Comparison of ENCODE assay signal across 24 cellular contexts in genomic region chr14:39083127-39083526, GRCh38. TPM values are rescaled to one million over a fixed set of nuclear protein-coding genes. Genes with fewer than 3 reads are reported as not detected.
DNase-seq lines count a peak whose midpoint lies in the region; ATAC-seq, FAIRE-seq and TF ChIP-seq lines count a peak whose summit lies in the region.
"Had no signal": no experiment of that assay in that cellular context is flagged by ENCODE, and none has a peak within 500 bp of the region (broad histone marks: within the 10 kb centered on the region; RNA-seq: fewer than 3 reads in every experiment).

No MANE protein-coding gene starts in this region.

- BruUV-seq in HepG2 (replicated peaks; lab: Mats Ljungman, UMichigan) = no TSS peak

- H3K4me2 ChIP-seq in HepG2 (ENCODE audit: low read depth, low read length) = no peak overlapping the region
- H3K4me2 ChIP-seq: BLaER1 had no signal

- H3K27ac Mint-ChIP-seq in activated CD4-positive, alpha-beta memory T cell treated with anti-CD3 and anti-CD28 coated beads for 36 hours = peak overlapping the region; percentile 44
- no peak overlapping the region for H3K27ac Mint-ChIP-seq in activated CD4-positive, alpha-beta memory T cell treated with anti-CD3 and anti-CD28 coated beads, Interleukin-2, amount 10 ng/mL, durations not matched to agents 7 days and 5 days
- peak overlapping the region; percentile 6 for H3K27ac Mint-ChIP-seq in endodermal cell
- H3K27ac Mint-ChIP-seq: B cell had no signal

- H3K27me3 Mint-ChIP-seq in activated CD4-positive, alpha-beta memory T cell treated with anti-CD3 and anti-CD28 coated beads for 36 hours = no peaks in the 10 kb centered on the region
- H3K27me3 Mint-ChIP-seq in activated CD4-positive, alpha-beta memory T cell treated with anti-CD3 and anti-CD28 coated beads, Interleukin-2, amount 10 ng/mL, durations not matched to agents 7 days and 5 days = no peaks in the 10 kb centered on the region
- H3K27me3 Mint-ChIP-seq in endodermal cell (ENCODE audit: insufficient read depth) = no peaks in the 10 kb centered on the region
- H3K27me3 Mint-ChIP-seq: B cell; CD4-positive, CD25-positive, alpha-beta regulatory T cell had no signal

- ATAC-seq in HepG2 (peak; percentile 6; the same call in 1 of the 3 replicates), right lobe of liver (no peak), HG02610 (IDR thresholded peaks at IDR 0.05; ENCODE audit: unreplicated experiment) (no peak)
- no peak for ATAC-seq in activated CD4-positive, CD25-positive, alpha-beta regulatory T cell treated with anti-CD3 and anti-CD28 coated beads, Interleukin-2, amount 50 U/mL, for 24 hours

- H3K27me3 ChIP-seq in HepG2 (ENCODE audit: control insufficient read depth in 1 of 2, insufficient read depth in 2 of 2, low read length in 2 of 2) (no peaks in the 10 kb centered on the region), right lobe of liver (no peaks in the 10 kb centered on the region), endodermal cell (ENCODE audit: control insufficient read depth, insufficient read depth, low read length, poor library complexity, severe bottlenecking) (no peaks in the 10 kb centered on the region), esophagus muscularis mucosa (no peaks in the 10 kb centered on the region)
- H3K27me3 ChIP-seq: BLaER1 had no signal

- no peak overlapping the region for H3K9ac ChIP-seq in HepG2 (ENCODE audit: insufficient read depth, low read depth, low read length)
- no peak overlapping the region for H3K9ac ChIP-seq in endodermal cell (ENCODE audit: extremely low read depth, low read length, poor library complexity, severe bottlenecking)
- H3K9ac ChIP-seq: BLaER1, GM23248 had no signal

- TF ChIP-seq EP300 in HepG2 (IDR thresholded peaks at IDR 0.05; ENCODE audit: low read depth in 2 of 2, low read length in 2 of 2) = no peak
- no peak for TF ChIP-seq EP300 in HepG2 (CRISPR knock-in tag; IDR thresholded peaks at IDR 0.05; ENCODE audit: borderline replicate concordance)
- TF ChIP-seq EP300 in esophagus muscularis mucosa (IDR thresholded peaks at IDR 0.05) = no peak

- no peak overlapping the region for H3K4me3 Mint-ChIP-seq in activated CD4-positive, alpha-beta memory T cell treated with anti-CD3 and anti-CD28 coated beads for 36 hours
- no peak overlapping the region for H3K4me3 Mint-ChIP-seq in activated CD4-positive, alpha-beta memory T cell treated with anti-CD3 and anti-CD28 coated beads, Interleukin-2, amount 10 ng/mL, durations not matched to agents 7 days and 5 days
- no peak overlapping the region for H3K4me3 Mint-ChIP-seq in endodermal cell
- H3K4me3 Mint-ChIP-seq: B cell; CD4-positive, CD25-positive, alpha-beta regulatory T cell had no signal

- H3K4me3 ChIP-seq in HepG2 (replicated peaks in 1 of 3; ENCODE audit: insufficient read depth in 1 of 3, low read depth in 2 of 3, low read length in 3 of 3) (no peak overlapping the region), right lobe of liver (no peak overlapping the region), endodermal cell (ENCODE audit: low read length) (peak overlapping the region; percentile 41), esophagus muscularis mucosa (no peak overlapping the region)
- H3K4me3 ChIP-seq: BLaER1, GM23248 had no signal

- no peak for TF ChIP-seq POLR2A in HepG2 (IDR thresholded peaks at IDR 0.05; ENCODE audit: insufficient read depth in 1 of 2, low read depth in 2 of 2, low read length in 2 of 2)
- no peak for TF ChIP-seq POLR2A in right lobe of liver (IDR thresholded peaks at IDR 0.05)
- no peak for TF ChIP-seq POLR2A in esophagus muscularis mucosa (IDR thresholded peaks at IDR 0.05; ENCODE audit: low read depth)

- FAIRE-seq in HepG2 (lab: Jason Lieb, UNC) = no peak
- FAIRE-seq: A204.1, G401.6, GM12892, GM19239, H1 had no signal

- CTCF ChIA-PET in activated CD4-positive, alpha-beta memory T cell treated with anti-CD3 and anti-CD28 coated beads for 36 hours (lab: Charles Lee) = no interaction called here
- CTCF ChIA-PET in activated CD4-positive, alpha-beta memory T cell treated with anti-CD3 and anti-CD28 coated beads, Interleukin-2, amount 10 ng/mL, durations not matched to agents 7 days and 5 days (lab: Charles Lee) = no interaction called here
- CTCF ChIA-PET in HepG2 (lab: Yijun Ruan, JAX; ENCODE audit: low intra/inter-chr PET ratio, low total read pairs) = no interaction called here

- H2AFZ ChIP-seq in HepG2 (ENCODE audit: low read length) = no peak overlapping the region
- H2AFZ ChIP-seq: GM23248 had no signal

- peaks cover 11% of the 10 kb centered on the region for H3K4me1 Mint-ChIP-seq in activated CD4-positive, alpha-beta memory T cell treated with anti-CD3 and anti-CD28 coated beads for 36 hours (ENCODE audit: low read depth)
- H3K4me1 Mint-ChIP-seq in activated CD4-positive, alpha-beta memory T cell treated with anti-CD3 and anti-CD28 coated beads, Interleukin-2, amount 10 ng/mL, durations not matched to agents 7 days and 5 days = peaks cover 5% of the 10 kb centered on the region
- peaks cover 4% of the 10 kb centered on the region for H3K4me1 Mint-ChIP-seq in endodermal cell
- H3K4me1 Mint-ChIP-seq: B cell had no signal

- no peak for TF ChIP-seq CTCF in HepG2 (CRISPR knock-in tag; IDR thresholded peaks at IDR 0.05)
- no peak for TF ChIP-seq CTCF in right lobe of liver (IDR thresholded peaks at IDR 0.05)
- no peak for TF ChIP-seq CTCF in endodermal cell (conservative IDR thresholded peaks at IDR 0.05)
- no peak for TF ChIP-seq CTCF in esophagus muscularis mucosa (IDR thresholded peaks at IDR 0.05)

- no peak for TF ChIP-seq RAD21 in HepG2 (CRISPR knock-in tag; IDR thresholded peaks at IDR 0.05)

- no peaks in the 10 kb centered on the region for H3K4me1 ChIP-seq in HepG2 (ENCODE audit: insufficient read depth, low read length)
- H3K4me1 ChIP-seq in right lobe of liver = no peaks in the 10 kb centered on the region
- no peaks in the 10 kb centered on the region for H3K4me1 ChIP-seq in endodermal cell (ENCODE audit: control insufficient read depth, insufficient read depth, low read length)
- no peaks in the 10 kb centered on the region for H3K4me1 ChIP-seq in esophagus muscularis mucosa
- H3K4me1 ChIP-seq: BLaER1, Caco-2 had no signal

- in situ Hi-C loops in HepG2 (cut with HindIII; ENCODE audit: extremely low pct_ligation_motif_present, low pct_unique_long_range_greater_than_20kb) = no loop called here

- POLR2A ChIA-PET in activated CD4-positive, alpha-beta memory T cell treated with anti-CD3 and anti-CD28 coated beads for 36 hours (lab: Charles Lee) = no interaction called here
- POLR2A ChIA-PET in activated CD4-positive, alpha-beta memory T cell treated with anti-CD3 and anti-CD28 coated beads, Interleukin-2, amount 10 ng/mL, durations not matched to agents 7 days and 5 days (lab: Charles Lee) = no interaction called here
- POLR2A ChIA-PET in HepG2 (lab: Yijun Ruan, JAX) = interaction anchor here (0.6 to 6.9 kb wide), 2 partner anchors 10 to 19 kb away, joined by 5 to 34 read pairs; partner anchors contain the start of gene SEC23A

- H3K9me3 ChIP-seq in HepG2 (ENCODE audit: low read length) = no peaks in the 10 kb centered on the region
- H3K9me3 ChIP-seq in right lobe of liver = no peaks in the 10 kb centered on the region
- H3K9me3 ChIP-seq in endodermal cell (ENCODE audit: control insufficient read depth, low read length) = peaks cover 35% of the 10 kb centered on the region
- no peaks in the 10 kb centered on the region for H3K9me3 ChIP-seq in esophagus muscularis mucosa
- H3K9me3 ChIP-seq: BLaER1, Caco-2 had no signal

- no peak overlapping the region for H3K27ac ChIP-seq in HepG2 (ENCODE audit: extremely low read length, insufficient read depth, low read length)
- H3K27ac ChIP-seq in right lobe of liver = no peak overlapping the region
- H3K27ac ChIP-seq in endodermal cell (ENCODE audit: low read depth, low read length) = no peak overlapping the region
- H3K27ac ChIP-seq in esophagus muscularis mucosa (replicated peaks in 1 of 4) = no peak overlapping the region
- H3K27ac ChIP-seq: 22Rv1, BLaER1, C4-2B, GM23248 had no signal

- peaks cover 44% of the 10 kb centered on the region for H3K36me3 Mint-ChIP-seq in activated CD4-positive, alpha-beta memory T cell treated with anti-CD3 and anti-CD28 coated beads for 36 hours
- peaks cover 64% of the 10 kb centered on the region for H3K36me3 Mint-ChIP-seq in activated CD4-positive, alpha-beta memory T cell treated with anti-CD3 and anti-CD28 coated beads, Interleukin-2, amount 10 ng/mL, durations not matched to agents 7 days and 5 days (ENCODE audit: low read depth)
- H3K36me3 Mint-ChIP-seq in endodermal cell (ENCODE audit: low read depth) = peaks cover 74% of the 10 kb centered on the region

- DNase-seq in activated CD4-positive, alpha-beta memory T cell treated with anti-CD3 and anti-CD28 coated beads for 36 hours = no peak
- DNase-seq in activated CD4-positive, alpha-beta memory T cell treated with anti-CD3 and anti-CD28 coated beads, Interleukin-2, amount 10 ng/mL, durations not matched to agents 7 days and 5 days = no peak
- DNase-seq in HepG2 (ENCODE audit: low spot score) = no peak
- DNase-seq in right lobe of liver = no peak
- DNase-seq in endodermal cell = no peak
- DNase-seq in esophagus muscularis mucosa (ENCODE audit: extremely low spot score) = no peak
- DNase-seq: Caco-2; CD4-positive, CD25-positive, alpha-beta regulatory T cell; DMS153; DND-41; GM23248; H7; HCEC 1CT had no signal

- intact Hi-C loops in activated CD4-positive, alpha-beta memory T cell treated with anti-CD3 and anti-CD28 coated beads for 36 hours (cut with micrococcal nuclease) = no loop called here
- intact Hi-C loops in HepG2 (cut with micrococcal nuclease; ENCODE audit: unreplicated experiment) = no loop called here
- intact Hi-C loops in right lobe of liver (cut with DNase I) = no loop called here
- intact Hi-C loops in esophagus muscularis mucosa (cut with DNase I) = no loop called here

- peaks cover 43 to 89% of the 10 kb centered on the region in 2 experiments for H3K36me3 ChIP-seq in HepG2 (replicated peaks in 1 of 2; ENCODE audit: control insufficient read depth in 1 of 2, insufficient read depth in 2 of 2, low read length in 2 of 2)
- H3K36me3 ChIP-seq in right lobe of liver = peaks cover 0 to 81% (median 35%) of the 10 kb centered on the region in 4 donors
- peaks cover 95% of the 10 kb centered on the region for H3K36me3 ChIP-seq in endodermal cell (ENCODE audit: control insufficient read depth, insufficient read depth, low read length)
- H3K36me3 ChIP-seq in esophagus muscularis mucosa = peaks cover 31 to 97% (median 69%) of the 10 kb centered on the region in 4 donors

- WGBS in HepG2 (ENCODE audit: low lambda C conversion rate) = 83% methylated on average over 5 of the region's 5 CpGs
- 65% methylated on average over 5 of the region's 5 CpGs for WGBS in right lobe of liver (ENCODE audit: insufficient coverage, low coverage, low lambda C conversion rate, missing lambda C conversion rate)
- WGBS in endodermal cell (ENCODE audit: insufficient coverage in 1 of 2, insufficient read length in 1 of 2), 2 experiments = 63% methylated on average over 3 to 5 of the region's 5 CpGs
- 82% methylated on average over 5 of the region's 5 CpGs for WGBS in esophagus muscularis mucosa

- peaks cover 13% of the 10 kb centered on the region for H3K79me2 ChIP-seq in HepG2 (ENCODE audit: insufficient read depth, low read length)

- no peaks in the 10 kb centered on the region for H3K9me3 Mint-ChIP-seq in activated CD4-positive, alpha-beta memory T cell treated with anti-CD3 and anti-CD28 coated beads for 36 hours
- no peaks in the 10 kb centered on the region for H3K9me3 Mint-ChIP-seq in activated CD4-positive, alpha-beta memory T cell treated with anti-CD3 and anti-CD28 coated beads, Interleukin-2, amount 10 ng/mL, durations not matched to agents 7 days and 5 days
- H3K9me3 Mint-ChIP-seq in endodermal cell = peaks cover 11% of the 10 kb centered on the region
- H3K9me3 Mint-ChIP-seq: CD4-positive, CD25-positive, alpha-beta regulatory T cell had no signal

- peaks cover 28% of the 10 kb centered on the region for H4K20me1 ChIP-seq in HepG2 (ENCODE audit: insufficient read depth, low read length)
- H4K20me1 ChIP-seq: BLaER1 had no signal

RNA-seq across cellular contexts. Expression of gene SEC23A, which starts 19.9 kb away (rescaled TPM):
- total RNA-seq in activated CD4-positive, alpha-beta memory T cell treated with anti-CD3 and anti-CD28 coated beads for 36 hours = 10 to 100 TPM; 52.4 to 54.9 TPM
- total RNA-seq in activated CD4-positive, alpha-beta memory T cell treated with anti-CD3 and anti-CD28 coated beads, Interleukin-2, amount 10 ng/mL, durations not matched to agents 7 days and 5 days = 10 to 100 TPM; 59.7 to 69.0 TPM
- total RNA-seq in HepG2 (2016; rRNA removed; fragmentation: Illumina TruSeq; extraction: Trizol) = 887 and 1,365 TPM in 2 replicates
- 59.6 and 60.8 TPM in 2 replicates for total RNA-seq in HepG2 (2016; cell fraction: cytosol; rRNA removed; fragmentation: Illumina TruSeq; extraction: Trizol; ENCODE audit: low read depth)
- total RNA-seq in HepG2 (2016; cell fraction: insoluble cytoplasmic fraction; rRNA removed; fragmentation: Illumina TruSeq; extraction: Trizol) = 902 and 1,277 TPM in 2 replicates
- total RNA-seq in HepG2 (2016; cell fraction: membrane; rRNA removed; fragmentation: Illumina TruSeq; extraction: Trizol) = 219 and 221 TPM in 2 replicates
- total RNA-seq in HepG2 (2016; cell fraction: nucleus; rRNA removed; fragmentation: Illumina TruSeq; extraction: Trizol) = 448 and 490 TPM in 2 replicates
- polyA plus RNA-seq in HepG2 (2011; rRNA removed) = 372 and 403 TPM in 2 replicates
- polyA plus RNA-seq in HepG2 (2011; cell fraction: cytosol; rRNA removed) = 263 and 365 TPM in 2 replicates
- 164 TPM in 2 replicates for polyA plus RNA-seq in HepG2 (2011; cell fraction: nucleus; rRNA removed)
- 336 and 361 TPM in 2 replicates for polyA plus RNA-seq in HepG2 (2012)
- polyA plus RNA-seq in HepG2 (2016; cell fraction: cytosol; fragmentation: Illumina TruSeq; extraction: Trizol; ENCODE audit: low read depth) = 11.9 and 12.8 TPM in 2 replicates
- polyA plus RNA-seq in HepG2 (2016; cell fraction: insoluble cytoplasmic fraction; fragmentation: Illumina TruSeq; extraction: Trizol; ENCODE audit: low read depth) = 491 and 533 TPM in 2 replicates
- polyA plus RNA-seq in HepG2 (2016; cell fraction: membrane; fragmentation: Illumina TruSeq; extraction: Trizol; ENCODE audit: low read depth) = 53.5 and 58.9 TPM in 2 replicates
- polyA plus RNA-seq in HepG2 (2016; cell fraction: nucleus; fragmentation: Illumina TruSeq; extraction: Trizol; ENCODE audit: insufficient read depth, low read depth) = 175 and 191 TPM in 2 replicates
- 120 and 863 TPM in 2 replicates for polyA minus RNA-seq in HepG2 (2011; rRNA and poly(A)+ RNA removed; ENCODE audit: low replicate concordance)
- polyA minus RNA-seq in HepG2 (2011; cell fraction: cytosol; rRNA and poly(A)+ RNA removed) = 860 and 1,029 TPM in 2 replicates
- polyA minus RNA-seq in HepG2 (2011; cell fraction: nucleus; rRNA and poly(A)+ RNA removed) = 974 and 1,148 TPM in 2 replicates
- 100 to 1,000 TPM in 2 of 6 experiments, 10 to 100 TPM in 4; 69.2 to 107 (median 88.1) TPM for total RNA-seq in right lobe of liver
- total RNA-seq in endodermal cell = 10 to 100 TPM; 58.5 to 89.7 TPM
- 54.0 TPM for polyA plus RNA-seq in endodermal cell (2013, experiment 1 of 2)
- polyA plus RNA-seq in endodermal cell (2013, experiment 2 of 2) = 52.2 TPM
- total RNA-seq in esophagus muscularis mucosa = 100 to 1,000 TPM; 181 to 222 (median 203) TPM

RNA-seq across cellular contexts. Expression of gene GEMIN2, which starts 31.0 kb away (rescaled TPM):
- total RNA-seq in activated CD4-positive, alpha-beta memory T cell treated with anti-CD3 and anti-CD28 coated beads for 36 hours = 10 to 100 TPM; 17.2 to 18.8 TPM
- 10 to 100 TPM; 18.3 to 22.4 TPM for total RNA-seq in activated CD4-positive, alpha-beta memory T cell treated with anti-CD3 and anti-CD28 coated beads, Interleukin-2, amount 10 ng/mL, durations not matched to agents 7 days and 5 days
- total RNA-seq in HepG2 (2016; rRNA removed; fragmentation: Illumina TruSeq; extraction: Trizol) (110 and 160 TPM in 2 replicates), right lobe of liver (1 to 10 TPM; 3.4 to 9.9 (median 6.0) TPM), endodermal cell (10 to 100 TPM; 35.2 to 41.7 TPM), esophagus muscularis mucosa (10 to 100 TPM; 13.7 to 20.1 (median 17.7) TPM)
- 22.5 and 24.2 TPM in 2 replicates for total RNA-seq in HepG2 (2016; cell fraction: cytosol; rRNA removed; fragmentation: Illumina TruSeq; extraction: Trizol; ENCODE audit: low read depth)
- total RNA-seq in HepG2 (2016; cell fraction: insoluble cytoplasmic fraction; rRNA removed; fragmentation: Illumina TruSeq; extraction: Trizol) = 118 and 174 TPM in 2 replicates
- 29.0 and 39.1 TPM in 2 replicates for total RNA-seq in HepG2 (2016; cell fraction: membrane; rRNA removed; fragmentation: Illumina TruSeq; extraction: Trizol)
- total RNA-seq in HepG2 (2016; cell fraction: nucleus; rRNA removed; fragmentation: Illumina TruSeq; extraction: Trizol) = 61.9 and 71.2 TPM in 2 replicates
- polyA plus RNA-seq in HepG2 (2011; rRNA removed) = 33.8 and 54.8 TPM in 2 replicates
- polyA plus RNA-seq in HepG2 (2011; cell fraction: cytosol; rRNA removed) = 31.5 and 34.6 TPM in 2 replicates
- 39.5 and 46.0 TPM in 2 replicates for polyA plus RNA-seq in HepG2 (2011; cell fraction: nucleus; rRNA removed)
- 18.1 and 33.2 TPM in 2 replicates for polyA plus RNA-seq in HepG2 (2012)
- polyA plus RNA-seq in HepG2 (2016; cell fraction: cytosol; fragmentation: Illumina TruSeq; extraction: Trizol; ENCODE audit: low read depth) = 9.8 and 9.9 TPM in 2 replicates
- polyA plus RNA-seq in HepG2 (2016; cell fraction: insoluble cytoplasmic fraction; fragmentation: Illumina TruSeq; extraction: Trizol; ENCODE audit: low read depth) = 134 and 143 TPM in 2 replicates
- 15.6 and 17.8 TPM in 2 replicates for polyA plus RNA-seq in HepG2 (2016; cell fraction: membrane; fragmentation: Illumina TruSeq; extraction: Trizol; ENCODE audit: low read depth)
- 90.7 and 93.9 TPM in 2 replicates for polyA plus RNA-seq in HepG2 (2016; cell fraction: nucleus; fragmentation: Illumina TruSeq; extraction: Trizol; ENCODE audit: insufficient read depth, low read depth)
- polyA minus RNA-seq in HepG2 (2011; rRNA and poly(A)+ RNA removed; ENCODE audit: low replicate concordance) = 9.5 and 15.9 TPM in 2 replicates
- polyA minus RNA-seq in HepG2 (2011; cell fraction: cytosol; rRNA and poly(A)+ RNA removed) = 14.1 and 16.6 TPM in 2 replicates
- 42.9 and 52.1 TPM in 2 replicates for polyA minus RNA-seq in HepG2 (2011; cell fraction: nucleus; rRNA and poly(A)+ RNA removed)
- polyA plus RNA-seq in endodermal cell (2013, experiment 1 of 2) = 31.8 TPM
- polyA plus RNA-seq in endodermal cell (2013, experiment 2 of 2) = 29.3 TPM
